Comparison of ENCODE assay signal across 3 cellular contexts in the genomic region with DNA sequence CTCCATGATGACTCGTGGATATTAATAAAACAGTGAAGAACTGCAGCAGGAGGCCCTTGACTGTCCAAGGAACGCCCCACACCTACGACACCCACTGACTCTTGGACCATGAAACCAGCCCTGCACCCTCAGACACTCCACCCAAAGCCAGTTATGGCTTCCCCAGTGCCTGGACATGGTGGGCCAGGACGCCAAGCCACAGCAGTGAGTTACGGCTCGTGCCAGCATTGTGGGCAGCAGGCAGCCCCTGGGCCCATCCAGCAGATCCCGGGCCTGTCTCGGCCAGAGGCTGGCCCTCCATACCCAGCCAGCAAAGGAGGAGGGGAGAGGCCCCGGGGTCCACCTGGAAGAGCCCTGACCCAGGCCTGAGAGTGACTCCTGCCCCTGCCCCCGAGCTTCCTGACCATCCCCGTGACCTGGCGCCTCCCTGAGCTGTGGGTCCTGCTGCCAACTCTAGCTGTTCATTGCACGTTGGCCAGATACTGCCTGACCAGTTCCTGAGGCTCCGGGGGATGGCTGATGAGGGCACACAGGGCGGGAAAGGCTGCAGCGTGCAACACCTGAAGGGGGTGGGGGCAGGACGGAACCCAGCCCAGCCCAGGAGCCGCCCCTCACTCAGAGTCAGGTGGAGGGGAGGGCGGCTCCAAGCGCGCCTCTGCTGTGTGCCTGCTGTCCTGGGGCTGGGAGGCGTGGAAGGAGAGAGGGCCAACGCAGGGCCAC.
TF ChIP-seq lines count a peak whose summit lies in the region.

No MANE protein-coding gene starts in this region.

TF ChIP-seq in SK-N-SH, 30 proteins besides CTCF, POLR2A, EP300 and RAD21:
- TF ChIP-seq MXI1 (IDR thresholded peaks at IDR 0.05; ENCODE audit: low read depth, low read length) (no peak), TAF1 (IDR thresholded peaks at IDR 0.05; ENCODE audit: borderline replicate concordance, low read depth, low read length) (no peak), CHD2 (IDR thresholded peaks at IDR 0.05; ENCODE audit: low read length, partially characterized antibody) (no peak), YY1 (IDR thresholded peaks at IDR 0.05; ENCODE audit: low read depth) (no peak), MEF2A (IDR thresholded peaks at IDR 0.05; ENCODE audit: borderline replicate concordance, low read depth) (no peak), JUND (IDR thresholded peaks at IDR 0.05) (no peak), SMC3 (IDR thresholded peaks at IDR 0.05; ENCODE audit: low read depth, low read length) (no peak), RXRA (IDR thresholded peaks at IDR 0.05; ENCODE audit: borderline replicate concordance, low read depth) (no peak), TEAD4 (IDR thresholded peaks at IDR 0.05; ENCODE audit: borderline replicate concordance, insufficient read depth) (no peak), GATA2 (CRISPR knock-in tag; IDR thresholded peaks at IDR 0.05) (no peak), TCF12 (IDR thresholded peaks at IDR 0.05) (no peak)
- TF ChIP-seq, protein P1, sequence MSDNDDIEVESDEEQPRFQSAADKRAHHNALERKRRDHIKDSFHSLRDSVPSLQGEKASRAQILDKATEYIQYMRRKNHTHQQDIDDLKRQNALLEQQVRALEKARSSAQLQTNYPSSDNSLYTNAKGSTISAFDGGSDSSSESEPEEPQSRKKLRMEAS (IDR thresholded peaks at IDR 0.05; ENCODE audit: low read depth), result no peak
- TF ChIP-seq, protein P2, sequence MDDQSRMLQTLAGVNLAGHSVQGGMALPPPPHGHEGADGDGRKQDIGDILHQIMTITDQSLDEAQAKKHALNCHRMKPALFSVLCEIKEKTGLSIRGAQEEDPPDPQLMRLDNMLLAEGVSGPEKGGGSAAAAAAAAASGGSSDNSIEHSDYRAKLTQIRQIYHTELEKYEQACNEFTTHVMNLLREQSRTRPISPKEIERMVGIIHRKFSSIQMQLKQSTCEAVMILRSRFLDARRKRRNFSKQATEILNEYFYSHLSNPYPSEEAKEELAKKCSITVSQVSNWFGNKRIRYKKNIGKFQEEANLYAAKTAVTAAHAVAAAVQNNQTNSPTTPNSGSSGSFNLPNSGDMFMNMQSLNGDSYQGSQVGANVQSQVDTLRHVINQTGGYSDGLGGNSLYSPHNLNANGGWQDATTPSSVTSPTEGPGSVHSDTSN (IDR thresholded peaks at IDR 0.05), result no peak
- TF ChIP-seq, protein P3, sequence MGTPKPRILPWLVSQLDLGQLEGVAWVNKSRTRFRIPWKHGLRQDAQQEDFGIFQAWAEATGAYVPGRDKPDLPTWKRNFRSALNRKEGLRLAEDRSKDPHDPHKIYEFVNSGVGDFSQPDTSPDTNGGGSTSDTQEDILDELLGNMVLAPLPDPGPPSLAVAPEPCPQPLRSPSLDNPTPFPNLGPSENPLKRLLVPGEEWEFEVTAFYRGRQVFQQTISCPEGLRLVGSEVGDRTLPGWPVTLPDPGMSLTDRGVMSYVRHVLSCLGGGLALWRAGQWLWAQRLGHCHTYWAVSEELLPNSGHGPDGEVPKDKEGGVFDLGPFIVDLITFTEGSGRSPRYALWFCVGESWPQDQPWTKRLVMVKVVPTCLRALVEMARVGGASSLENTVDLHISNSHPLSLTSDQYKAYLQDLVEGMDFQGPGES (IDR thresholded peaks at IDR 0.05; ENCODE audit: low read depth, low read length), result no peak
- TF ChIP-seq, protein P4, sequence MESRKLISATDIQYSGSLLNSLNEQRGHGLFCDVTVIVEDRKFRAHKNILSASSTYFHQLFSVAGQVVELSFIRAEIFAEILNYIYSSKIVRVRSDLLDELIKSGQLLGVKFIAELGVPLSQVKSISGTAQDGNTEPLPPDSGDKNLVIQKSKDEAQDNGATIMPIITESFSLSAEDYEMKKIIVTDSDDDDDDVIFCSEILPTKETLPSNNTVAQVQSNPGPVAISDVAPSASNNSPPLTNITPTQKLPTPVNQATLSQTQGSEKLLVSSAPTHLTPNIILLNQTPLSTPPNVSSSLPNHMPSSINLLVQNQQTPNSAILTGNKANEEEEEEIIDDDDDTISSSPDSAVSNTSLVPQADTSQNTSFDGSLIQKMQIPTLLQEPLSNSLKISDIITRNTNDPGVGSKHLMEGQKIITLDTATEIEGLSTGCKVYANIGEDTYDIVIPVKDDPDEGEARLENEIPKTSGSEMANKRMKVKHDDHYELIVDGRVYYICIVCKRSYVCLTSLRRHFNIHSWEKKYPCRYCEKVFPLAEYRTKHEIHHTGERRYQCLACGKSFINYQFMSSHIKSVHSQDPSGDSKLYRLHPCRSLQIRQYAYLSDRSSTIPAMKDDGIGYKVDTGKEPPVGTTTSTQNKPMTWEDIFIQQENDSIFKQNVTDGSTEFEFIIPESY (IDR thresholded peaks at IDR 0.05; ENCODE audit: borderline replicate concordance, low read depth), result no peak
TF ChIP-seq in SK-N-SH: peak in this region for 0.

TF ChIP-seq in SK-N-SH treated with all-trans-retinoic acid at 6 μM for 48 hours, 23 proteins besides CTCF, POLR2A, EP300 and RAD21 (continues in another document):
- TF ChIP-seq, protein P5, sequence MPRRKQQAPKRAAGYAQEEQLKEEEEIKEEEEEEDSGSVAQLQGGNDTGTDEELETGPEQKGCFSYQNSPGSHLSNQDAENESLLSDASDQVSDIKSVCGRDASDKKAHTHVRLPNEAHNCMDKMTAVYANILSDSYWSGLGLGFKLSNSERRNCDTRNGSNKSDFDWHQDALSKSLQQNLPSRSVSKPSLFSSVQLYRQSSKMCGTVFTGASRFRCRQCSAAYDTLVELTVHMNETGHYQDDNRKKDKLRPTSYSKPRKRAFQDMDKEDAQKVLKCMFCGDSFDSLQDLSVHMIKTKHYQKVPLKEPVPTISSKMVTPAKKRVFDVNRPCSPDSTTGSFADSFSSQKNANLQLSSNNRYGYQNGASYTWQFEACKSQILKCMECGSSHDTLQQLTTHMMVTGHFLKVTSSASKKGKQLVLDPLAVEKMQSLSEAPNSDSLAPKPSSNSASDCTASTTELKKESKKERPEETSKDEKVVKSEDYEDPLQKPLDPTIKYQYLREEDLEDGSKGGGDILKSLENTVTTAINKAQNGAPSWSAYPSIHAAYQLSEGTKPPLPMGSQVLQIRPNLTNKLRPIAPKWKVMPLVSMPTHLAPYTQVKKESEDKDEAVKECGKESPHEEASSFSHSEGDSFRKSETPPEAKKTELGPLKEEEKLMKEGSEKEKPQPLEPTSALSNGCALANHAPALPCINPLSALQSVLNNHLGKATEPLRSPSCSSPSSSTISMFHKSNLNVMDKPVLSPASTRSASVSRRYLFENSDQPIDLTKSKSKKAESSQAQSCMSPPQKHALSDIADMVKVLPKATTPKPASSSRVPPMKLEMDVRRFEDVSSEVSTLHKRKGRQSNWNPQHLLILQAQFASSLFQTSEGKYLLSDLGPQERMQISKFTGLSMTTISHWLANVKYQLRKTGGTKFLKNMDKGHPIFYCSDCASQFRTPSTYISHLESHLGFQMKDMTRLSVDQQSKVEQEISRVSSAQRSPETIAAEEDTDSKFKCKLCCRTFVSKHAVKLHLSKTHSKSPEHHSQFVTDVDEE (CRISPR knock-in tag; IDR thresholded peaks at IDR 0.05), result no peak
- TF ChIP-seq, protein P6, sequence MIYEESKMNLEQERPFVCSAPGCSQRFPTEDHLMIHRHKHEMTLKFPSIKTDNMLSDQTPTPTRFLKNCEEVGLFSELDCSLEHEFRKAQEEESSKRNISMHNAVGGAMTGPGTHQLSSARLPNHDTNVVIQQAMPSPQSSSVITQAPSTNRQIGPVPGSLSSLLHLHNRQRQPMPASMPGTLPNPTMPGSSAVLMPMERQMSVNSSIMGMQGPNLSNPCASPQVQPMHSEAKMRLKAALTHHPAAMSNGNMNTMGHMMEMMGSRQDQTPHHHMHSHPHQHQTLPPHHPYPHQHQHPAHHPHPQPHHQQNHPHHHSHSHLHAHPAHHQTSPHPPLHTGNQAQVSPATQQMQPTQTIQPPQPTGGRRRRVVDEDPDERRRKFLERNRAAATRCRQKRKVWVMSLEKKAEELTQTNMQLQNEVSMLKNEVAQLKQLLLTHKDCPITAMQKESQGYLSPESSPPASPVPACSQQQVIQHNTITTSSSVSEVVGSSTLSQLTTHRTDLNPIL (CRISPR knock-in tag; IDR thresholded peaks at IDR 0.05; ENCODE audit: low read depth), result no peak
- TF ChIP-seq RARB (CRISPR knock-in tag; IDR thresholded peaks at IDR 0.05) (no peak), ZNF565 (CRISPR knock-in tag; conservative IDR thresholded peaks at IDR 0.05; ENCODE audit: low read depth) (no peak), ZFP3 (CRISPR knock-in tag; IDR thresholded peaks at IDR 0.05) (no peak), SNAI2 (CRISPR knock-in tag; IDR thresholded peaks at IDR 0.05) (no peak), ESRRG (CRISPR knock-in tag; IDR thresholded peaks at IDR 0.05) (no peak), ZNF8 (CRISPR knock-in tag; IDR thresholded peaks at IDR 0.05) (no peak), ARNTL (CRISPR knock-in tag; IDR thresholded peaks at IDR 0.05; ENCODE audit: borderline replicate concordance, low read depth) (no peak), TCF4 (CRISPR knock-in tag; IDR thresholded peaks at IDR 0.05; ENCODE audit: borderline replicate concordance) (no peak), ZFP30 (CRISPR knock-in tag; IDR thresholded peaks at IDR 0.05) (no peak), ISL1 (CRISPR knock-in tag; IDR thresholded peaks at IDR 0.05) (no peak), TOX (CRISPR knock-in tag; IDR thresholded peaks at IDR 0.05; ENCODE audit: borderline replicate concordance) (no peak)
- TF ChIP-seq, protein P7, sequence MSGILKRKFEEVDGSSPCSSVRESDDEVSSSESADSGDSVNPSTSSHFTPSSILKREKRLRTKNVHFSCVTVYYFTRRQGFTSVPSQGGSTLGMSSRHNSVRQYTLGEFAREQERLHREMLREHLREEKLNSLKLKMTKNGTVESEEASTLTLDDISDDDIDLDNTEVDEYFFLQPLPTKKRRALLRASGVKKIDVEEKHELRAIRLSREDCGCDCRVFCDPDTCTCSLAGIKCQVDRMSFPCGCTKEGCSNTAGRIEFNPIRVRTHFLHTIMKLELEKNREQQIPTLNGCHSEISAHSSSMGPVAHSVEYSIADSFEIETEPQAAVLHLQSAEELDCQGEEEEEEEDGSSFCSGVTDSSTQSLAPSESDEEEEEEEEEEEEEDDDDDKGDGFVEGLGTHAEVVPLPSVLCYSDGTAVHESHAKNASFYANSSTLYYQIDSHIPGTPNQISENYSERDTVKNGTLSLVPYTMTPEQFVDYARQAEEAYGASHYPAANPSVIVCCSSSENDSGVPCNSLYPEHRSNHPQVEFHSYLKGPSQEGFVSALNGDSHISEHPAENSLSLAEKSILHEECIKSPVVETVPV (CRISPR knock-in tag; IDR thresholded peaks at IDR 0.05), result no peak

TF ChIP-seq in endothelial cell of umbilical vein, 7 proteins besides CTCF, POLR2A, EP300 and RAD21:
- TF ChIP-seq GATA2 (IDR thresholded peaks at IDR 0.05; ENCODE audit: insufficient read depth, insufficient read length, low read depth, low read length) (no peak), JUN (IDR thresholded peaks at IDR 0.05; ENCODE audit: borderline replicate concordance, insufficient read depth, insufficient read length, low read depth) (no peak)
